Comparison of ENCODE assay signal across 8 cellular contexts in the genomic region with DNA sequence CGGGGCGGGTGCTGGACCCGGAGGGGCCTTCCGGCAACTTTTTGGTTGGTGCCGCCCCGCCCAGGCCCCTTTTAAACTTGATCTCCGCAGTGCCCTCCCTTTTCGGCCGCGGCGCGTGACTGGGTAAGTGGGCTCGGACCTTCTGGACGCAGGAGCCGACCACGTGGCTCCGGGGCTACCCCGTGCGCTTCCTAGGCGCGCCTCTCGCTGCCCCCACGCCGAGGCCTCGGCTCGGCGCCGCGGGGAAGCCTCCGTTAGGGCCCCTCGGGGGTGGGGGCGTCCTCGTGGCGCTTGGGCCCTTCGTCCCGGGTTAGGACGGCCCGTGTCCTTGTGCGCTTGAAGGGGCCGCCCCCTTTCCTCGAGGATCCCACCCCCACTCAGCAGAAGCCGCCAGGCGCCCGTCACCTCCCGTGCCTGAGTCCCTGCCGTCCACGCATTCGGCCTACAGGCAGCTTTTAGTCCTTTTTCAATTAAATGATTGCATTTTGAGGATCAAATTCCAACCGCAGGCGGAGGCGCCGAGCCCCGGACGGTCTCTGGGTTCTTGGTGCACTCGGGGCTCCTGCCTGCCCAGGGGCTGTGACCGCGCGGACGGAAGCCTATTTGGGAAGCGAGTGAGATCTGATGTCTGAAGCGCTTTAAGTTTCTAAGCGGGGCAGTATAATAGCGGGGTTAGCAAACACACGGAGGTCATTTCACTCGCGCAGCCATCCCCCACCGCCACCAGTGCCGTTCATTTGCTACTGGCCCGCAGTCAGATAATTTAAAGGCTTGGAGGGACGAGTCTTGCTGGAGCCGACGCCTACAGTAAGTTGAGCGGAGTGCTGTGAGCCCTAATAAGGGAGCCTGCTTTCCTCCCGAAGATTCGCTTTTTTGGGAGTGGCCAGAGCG. TPM values are rescaled to one million over a fixed set of nuclear protein-coding genes. Genes with fewer than 3 reads are reported as not detected.
A peak's percentile ranks its signal among the peaks of the same experiment; 100 is the strongest.
DNase-seq lines count a peak whose midpoint lies in the region; ATAC-seq and TF ChIP-seq lines count a peak whose summit lies in the region.

No MANE protein-coding gene starts in this region.

- ATAC-seq in HG03342 (IDR thresholded peaks at IDR 0.05; ENCODE audit: unreplicated experiment), result peak; percentile 83
- ATAC-seq in esophagus mucosa, result peak; percentile 79

- peak; percentile 93 for TF ChIP-seq POLR2A in GM19099 (IDR thresholded peaks at IDR 0.05; ENCODE audit: extremely low read depth, insufficient read length, low read depth)

- peak in 13 of 14 donors; percentile 7 to 78 (median 67) for DNase-seq in C1 segment of cervical spinal cord (lab: John Stamatoyannopoulos, UW)
- DNase-seq in NOMO-1 (lab: John Stamatoyannopoulos, UW; ENCODE audit: unreplicated experiment in 2 of 2), result peak; percentile 74 to 91
- DNase-seq in activated T-cell treated with anti-CD3 and anti-CD28 coated beads for 24 hours (ENCODE audit: low read depth), result peak; percentile 76
- DNase-seq in myocyte (ENCODE audit: low read depth), result peak; percentile 97
- peak; percentile 67 to 74 for DNase-seq in stimulated activated CD8-positive, alpha-beta memory T cell treated with anti-CD3 and anti-CD28 coated beads, Interleukin-7, amount 100 ng/mL, for 48 hours (ENCODE audit: extremely low read depth in 1 of 2, low read depth in 1 of 2)

RNA-seq across cellular contexts. Expression of a gene that starts 31.8 kb away (rescaled TPM):
- 253 TPM for total RNA-seq in esophagus mucosa
- total RNA-seq in myocyte, result 89.6 and 272 TPM in 2 replicates
- 1,878 TPM for polyA plus RNA-seq in myocyte (2012)

Comparison
In these comparisons a context has a peak if more than half of its experiments do, and no peak if none do; other contexts are left out.
1. Peak in every context shown above with its lines: DNase-seq and ATAC-seq.